8 cellular contexts compared by ENCODE assay signal in the genomic region with DNA sequence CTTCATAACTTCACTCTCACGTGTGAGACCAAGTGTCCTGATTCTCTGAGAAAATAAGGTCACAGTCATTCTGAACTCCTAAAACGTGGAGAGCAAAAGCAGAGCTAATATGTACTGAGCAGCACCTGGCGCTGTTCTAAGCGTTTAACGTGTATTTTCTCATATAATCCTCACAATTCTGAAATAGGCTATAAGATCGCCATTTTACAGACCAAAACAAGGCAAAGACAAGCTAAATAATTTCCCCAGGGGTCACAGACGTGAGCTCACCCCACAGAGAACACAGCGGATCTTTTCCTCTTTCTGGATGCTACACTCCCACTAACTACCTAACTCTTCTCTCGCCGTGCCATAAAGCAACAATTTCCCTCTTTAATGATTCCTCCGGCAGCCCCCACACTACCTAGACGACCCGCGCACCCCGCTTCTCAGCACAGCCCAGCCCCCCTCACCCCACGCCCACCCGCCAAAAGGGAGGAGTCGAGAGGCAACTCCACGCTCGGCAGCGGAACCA. TPM values are rescaled to one million over a fixed set of nuclear protein-coding genes. Genes with fewer than 3 reads are reported as not detected.
DNase-seq lines count a peak whose midpoint lies in the region; ATAC-seq, FAIRE-seq and TF ChIP-seq lines count a peak whose summit lies in the region.

No MANE protein-coding gene starts in this region.

- H3K9me3 ChIP-seq in PC-9 (ENCODE audit: insufficient read depth, low read depth) (no peaks in the 10 kb centered on the region), lung (ENCODE audit: control insufficient read depth in 2 of 2, insufficient read depth in 1 of 2, low read length in 1 of 2) (no peaks in the 10 kb centered on the region), thyroid gland (no peaks in the 10 kb centered on the region)

- H4K20me1 ChIP-seq in PC-9 (ENCODE audit: insufficient read depth), result no peaks in the 10 kb centered on the region

- peaks cover 9% of the 10 kb centered on the region; the same call in 1 of the 2 replicates for H3F3A ChIP-seq in PC-9 (ENCODE audit: insufficient read depth, low read depth)

- intact Hi-C loops in PC-9 (cut with micrococcal nuclease; ENCODE audit: unreplicated experiment) (loop anchor here (5.0 kb wide), 3 partner anchors 45 to 715 kb away; no protein-coding TSS in a partner anchor), thyroid gland (cut with DNase I) (no loop called here)

- peak overlapping the region; percentile 86 for H3K4me3 Mint-ChIP-seq in chondrocyte (ENCODE audit: unreplicated experiment)

- CTCF ChIA-PET in PC-9 (lab: Charles Lee), result interaction anchor here (1.5 kb wide), 1 partner anchor 747 kb away, joined by 3 read pairs; no protein-coding TSS in a partner anchor

- TF ChIP-seq CTCF in PC-9 (conservative IDR thresholded peaks at IDR 0.05), result no peak
- peak; percentile 22 for TF ChIP-seq CTCF in chondrocyte (IDR thresholded peaks at IDR 0.05)
- TF ChIP-seq CTCF in lung (IDR thresholded peaks at IDR 0.05; ENCODE audit: control extremely low read depth, extremely low read depth), result no peak
- TF ChIP-seq CTCF in thyroid gland (IDR thresholded peaks at IDR 0.05), result peak in 1 of 6 experiments; percentile 2

- no peaks in the 10 kb centered on the region for H3K9me2 ChIP-seq in PC-9 (ENCODE audit: insufficient read depth)

- peak overlapping the region; percentile 99 for H3K27ac Mint-ChIP-seq in chondrocyte (ENCODE audit: unreplicated experiment)

- H3K9me3 Mint-ChIP-seq in chondrocyte (ENCODE audit: low read depth), result no peaks in the 10 kb centered on the region

- peak overlapping the region; percentile 97 for H3K4me2 ChIP-seq in PC-9

- H3K79me2 ChIP-seq in PC-9 (ENCODE audit: low read depth), result peaks cover 27% of the 10 kb centered on the region

- 0 to 1% methylated on average over 21 of the region's 21 CpGs for WGBS in lung, 2 donors
- WGBS in thyroid gland, 2 donors, result 1% methylated on average over 19 to 21 of the region's 21 CpGs

- H3K27me3 Mint-ChIP-seq in chondrocyte (ENCODE audit: low read depth), result no peaks in the 10 kb centered on the region

- peak overlapping the region; percentile 97 for H2AFZ ChIP-seq in PC-9

- no peaks in the 10 kb centered on the region for H3K36me3 ChIP-seq in PC-9 (ENCODE audit: low read depth)
- no peaks in the 10 kb centered on the region for H3K36me3 ChIP-seq in lung (ENCODE audit: control insufficient read depth in 2 of 2, insufficient read depth in 2 of 2, low read length in 2 of 2)
- no peaks in the 10 kb centered on the region for H3K36me3 ChIP-seq in thyroid gland

- H3K4me3 ChIP-seq in GM08714 (ENCODE audit: low read length), result peak overlapping the region; percentile 81
- peak overlapping the region; percentile 93 for H3K4me3 ChIP-seq in PC-9
- peak overlapping the region; percentile 68 for H3K4me3 ChIP-seq in lung
- H3K4me3 ChIP-seq in thyroid gland (replicated peaks in 1 of 3), result peak overlapping the region; percentile 51 to 88 (median 82)

- H3K4me1 ChIP-seq in PC-9 (replicated peaks; ENCODE audit: insufficient read depth) (peaks cover 8% of the 10 kb centered on the region), lung (ENCODE audit: control insufficient read depth in 2 of 2, insufficient read depth in 2 of 2, low read length in 2 of 2) (no peaks in the 10 kb centered on the region), thyroid gland (peaks cover 0 to 14% of the 10 kb centered on the region in 2 donors)

- H3K27me3 ChIP-seq in PC-9 (ENCODE audit: insufficient read depth, low read depth) (no peaks in the 10 kb centered on the region), lung (ENCODE audit: control insufficient read depth, insufficient read depth) (no peaks in the 10 kb centered on the region), thyroid gland (no peaks in the 10 kb centered on the region)

- POLR2A ChIA-PET in PC-9 (lab: Charles Lee; ENCODE audit: unreplicated experiment), result no interaction called here

- DNase-seq in H4 (ENCODE audit: low spot score) (peak; percentile 11), PC-9 (no peak), chondrocyte (ENCODE audit: low spot score) (no peak), lung (ENCODE audit: low spot score) (no peak), thyroid gland (peak in 1 of 2 donors; percentile 1), erythroblast (lab: John Stamatoyannopoulos, UW) (no peak), H54 (ENCODE audit: insufficient read length, low spot score) (no peak)

- no peak for FAIRE-seq in H54 (lab: Jason Lieb, UNC)

- H3K4me1 Mint-ChIP-seq in chondrocyte (ENCODE audit: low read depth), result peaks cover 25% of the 10 kb centered on the region

- peak overlapping the region; percentile 94 for H3K27ac ChIP-seq in PC-9
- peak overlapping the region; percentile 69 to 97 for H3K27ac ChIP-seq in lung (ENCODE audit: low read depth in 1 of 2, low read length in 1 of 2)
- peak overlapping the region; percentile 90 to 98 (median 94) for H3K27ac ChIP-seq in thyroid gland

- no peaks in the 10 kb centered on the region for H3K36me3 Mint-ChIP-seq in chondrocyte (ENCODE audit: low read depth)

- no TSS peak for BruUV-seq in PC-9 (replicated peaks; lab: Mats Ljungman, UMichigan)

- no peak for TF ChIP-seq POLR2A in thyroid gland (IDR thresholded peaks at IDR 0.05)
- no peak for TF ChIP-seq POLR2A in erythroblast (IDR thresholded peaks at IDR 0.05; ENCODE audit: low read length)
- TF ChIP-seq POLR2A in H54 (IDR thresholded peaks at IDR 0.05; ENCODE audit: low read depth, low read length), result no peak

- ATAC-seq in lung (ENCODE audit: insufficient read depth, low FRiP score), result no peak

RNA-seq across cellular contexts. Expression of gene SUPT3H, which starts 0.6 kb away (rescaled TPM):
- total RNA-seq in H4 (2014; rRNA removed; shearing (Covaris generic)), result 5.9 and 7.5 TPM in 2 replicates
- total RNA-seq in PC-9 (2021), result 9.0 and 9.2 TPM in 2 replicates
- total RNA-seq in chondrocyte, result 10.7 to 13.3 TPM (median 12.9 TPM) in 3 replicates
- total RNA-seq in lung, result 10 to 100 TPM in 1 of 2 donors, 1 to 10 TPM in 1; 6.8 to 17.4 TPM
- polyA plus RNA-seq in lung, result 1 to 10 TPM; 5.2 to 9.6 TPM
- 10 to 100 TPM in 3 of 4 donors, 1 to 10 TPM in 1; 9.8 to 21.6 (median 11.1) TPM for total RNA-seq in thyroid gland

RNA-seq across cellular contexts. Expression of gene RUNX2, which starts 49.0 kb away (rescaled TPM):
- total RNA-seq in H4 (2014; rRNA removed; shearing (Covaris generic)), result 18.3 and 37.7 TPM in 2 replicates
- total RNA-seq in PC-9 (2021), result 10.4 and 12.5 TPM in 2 replicates
- total RNA-seq in chondrocyte, result 12.2 to 20.4 TPM (median 14.0 TPM) in 3 replicates
- 1 to 10 TPM; 3.5 to 6.7 TPM for total RNA-seq in lung
- 1 to 10 TPM; 1.8 to 3.0 TPM for polyA plus RNA-seq in lung
- 1 to 10 TPM; 1.6 to 4.2 (median 2.7) TPM for total RNA-seq in thyroid gland
